ENCODE assay signal across 10 cellular contexts in genomic region chr12:41368006-41368405, GRCh38.
DNase-seq lines count a peak whose midpoint lies in the region; ATAC-seq and TF ChIP-seq lines count a peak whose summit lies in the region.
"Had no signal": no experiment of that assay in that cellular context is flagged by ENCODE, and none has a peak within 500 bp of the region (broad histone marks: within the 10 kb centered on the region; RNA-seq: fewer than 3 reads in every experiment).

No MANE protein-coding gene starts in this region.

- in situ Hi-C loops in G401 (cut with HindIII; ENCODE audit: low sequenced_read_pairs): no loop called here

- intact Hi-C loops in body of pancreas (cut with DNase I): no loop called here

- H2AFZ ChIP-seq in hepatocyte: no peak overlapping the region

- H3K9me3 ChIP-seq in HEK293 (ENCODE audit: control insufficient read depth, insufficient read depth, low read depth, low read length) (no peaks in the 10 kb centered on the region), hepatocyte (ENCODE audit: low read depth) (no peaks in the 10 kb centered on the region), body of pancreas (no peaks in the 10 kb centered on the region)

- no peak for TF ChIP-seq CTCF in HEK293 (tag by site-specific recombination; IDR thresholded peaks at IDR 0.05)
- TF ChIP-seq CTCF in hepatocyte (IDR thresholded peaks at IDR 0.05; ENCODE audit: poor library complexity): peak; percentile 37
- TF ChIP-seq CTCF in body of pancreas (IDR thresholded peaks at IDR 0.05): no peak

- no peaks in the 10 kb centered on the region for H4K20me1 ChIP-seq in hepatocyte (ENCODE audit: insufficient read depth, poor library complexity, severe bottlenecking)

- no peak for ATAC-seq in body of pancreas
- no peak for ATAC-seq in GM21515 (IDR thresholded peaks at IDR 0.05; ENCODE audit: unreplicated experiment)
- ATAC-seq: activated CD4-positive, alpha-beta T cell treated with anti-CD3 and anti-CD28 coated beads for 36 hours; left lung had no signal

- H3K4me3 ChIP-seq in HEK293 (ENCODE audit: low read depth, low read length) (no peak overlapping the region), hepatocyte (no peak overlapping the region), body of pancreas (no peak overlapping the region)
- H3K4me3 ChIP-seq: left lung had no signal

- DNase-seq in DMS53 (lab: John Stamatoyannopoulos, UW): peak; percentile 77
- peak; percentile 37 for DNase-seq in SK-N-DZ (ENCODE audit: low spot score)
- no peak for DNase-seq in hepatocyte (ENCODE audit: low spot score)
- no peak for DNase-seq in body of pancreas
- no peak for DNase-seq in T-helper 9 cell
- no peak for DNase-seq in G401 (ENCODE audit: low spot score)
- DNase-seq: activated CD4-positive, alpha-beta T cell treated with anti-CD3 and anti-CD28 coated beads for 36 hours; left lung had no signal

- H3K9me2 ChIP-seq in hepatocyte (replicated peaks; ENCODE audit: insufficient read depth): no peaks in the 10 kb centered on the region

- POLR2A ChIA-PET in HEK293 (lab: Yijun Ruan, JAX): no interaction called here

- WGBS in hepatocyte (ENCODE audit: low lambda C conversion rate, missing lambda C conversion rate): 76% methylated on average over 1 of the region's 1 CpG
- 59 to 76% methylated on average over 1 of the region's 1 CpG for WGBS in body of pancreas, 2 donors

- H3K36me3 ChIP-seq in HEK293 (ENCODE audit: control insufficient read depth in 2 of 2, insufficient read depth in 1 of 2, low read length in 2 of 2): no peaks in the 10 kb centered on the region
- H3K36me3 ChIP-seq in hepatocyte (replicated peaks; ENCODE audit: insufficient read depth, low read depth): no peaks in the 10 kb centered on the region
- H3K36me3 ChIP-seq in body of pancreas (replicated peaks in 1 of 2; ENCODE audit: insufficient read depth in 1 of 2, low read depth in 2 of 2): no peaks in the 10 kb centered on the region
- H3K36me3 ChIP-seq: left lung had no signal

- H3K27me3 ChIP-seq in hepatocyte (no peaks in the 10 kb centered on the region), body of pancreas (no peaks in the 10 kb centered on the region)
- H3K27me3 ChIP-seq: left lung had no signal

- no peak for TF ChIP-seq POLR2A in body of pancreas (IDR thresholded peaks at IDR 0.05)

- no peak overlapping the region for H3K27ac ChIP-seq in HEK293 (ENCODE audit: extremely low read depth, low read depth, low read length)
- H3K27ac ChIP-seq in hepatocyte: no peak overlapping the region
- H3K27ac ChIP-seq in body of pancreas: no peak overlapping the region
- H3K27ac ChIP-seq: left lung had no signal

- peaks cover 13% of the 10 kb centered on the region for H3K4me1 ChIP-seq in HEK293 (ENCODE audit: control insufficient read depth, insufficient read depth, low read length)
- H3K4me1 ChIP-seq in hepatocyte (ENCODE audit: insufficient read depth): no peaks in the 10 kb centered on the region
- H3K4me1 ChIP-seq in body of pancreas: no peaks in the 10 kb centered on the region
- H3K4me1 ChIP-seq: left lung had no signal

- H3K4me2 ChIP-seq in hepatocyte: no peak overlapping the region

- CTCF ChIA-PET in HEK293 (lab: Yijun Ruan, JAX): no interaction called here

- no peaks in the 10 kb centered on the region for H3K79me2 ChIP-seq in hepatocyte

TF ChIP-seq in HEK293, 187 proteins besides CTCF, POLR2A, EP300 and RAD21:
- TF ChIP-seq ZSCAN4 (tag by site-specific recombination; IDR thresholded peaks at IDR 0.05): no peak
- peak; percentile 68; the same call in 1 of the 2 replicates for TF ChIP-seq TRIM28 (IDR thresholded peaks at IDR 0.05; ENCODE audit: borderline replicate concordance, low read length)
- TF ChIP-seq OVOL3 (tag by site-specific recombination; IDR thresholded peaks at IDR 0.05): no peak
- no peak for TF ChIP-seq YY2 (tag by site-specific recombination; IDR thresholded peaks at IDR 0.05)
- no peak for TF ChIP-seq ZNF26 (tag by site-specific recombination; IDR thresholded peaks at IDR 0.05)
- no peak for TF ChIP-seq ZNF513 (tag by site-specific recombination; IDR thresholded peaks at IDR 0.05)
- no peak for TF ChIP-seq ZNF677 (tag by site-specific recombination; IDR thresholded peaks at IDR 0.05)
- no peak for TF ChIP-seq GLIS2 (tag by site-specific recombination; IDR thresholded peaks at IDR 0.05)
- TF ChIP-seq ZNF843 (tag by site-specific recombination; IDR thresholded peaks at IDR 0.05): no peak
- no peak for TF ChIP-seq GLI4 (tag by site-specific recombination; IDR thresholded peaks at IDR 0.05)
- TF ChIP-seq ZNF600 (tag by site-specific recombination; IDR thresholded peaks at IDR 0.05): no peak
- TF ChIP-seq ZNF19 (tag by site-specific recombination; IDR thresholded peaks at IDR 0.05; ENCODE audit: low read depth): no peak
- peak; percentile 75 for TF ChIP-seq ZNF2 (tag by site-specific recombination; IDR thresholded peaks at IDR 0.05)
- no peak for TF ChIP-seq PRDM6 (tag by site-specific recombination; IDR thresholded peaks at IDR 0.05)
- no peak for TF ChIP-seq AEBP2 (tag by site-specific recombination; IDR thresholded peaks at IDR 0.05; ENCODE audit: borderline replicate concordance)
- TF ChIP-seq ZNF239 (tag by site-specific recombination; IDR thresholded peaks at IDR 0.05): no peak
- no peak for TF ChIP-seq ZNF555 (tag by site-specific recombination; conservative IDR thresholded peaks at IDR 0.05)
- no peak for TF ChIP-seq ZNF610 (tag by site-specific recombination; IDR thresholded peaks at IDR 0.05; ENCODE audit: borderline replicate concordance)
- no peak for TF ChIP-seq ZNF792 (tag by site-specific recombination; IDR thresholded peaks at IDR 0.05)
- no peak for TF ChIP-seq YY1 (tag by site-specific recombination; IDR thresholded peaks at IDR 0.05)
- TF ChIP-seq ZNF416 (tag by site-specific recombination; IDR thresholded peaks at IDR 0.05): no peak
- TF ChIP-seq ZNF624 (tag by site-specific recombination; IDR thresholded peaks at IDR 0.05): no peak
- TF ChIP-seq SETDB1 (IDR thresholded peaks at IDR 0.05; ENCODE audit: insufficient read length, low read length): peak; percentile 65
- TF ChIP-seq ZNF24 (tag by site-specific recombination; IDR thresholded peaks at IDR 0.05): no peak

Comparison
In these comparisons a context has a peak if more than half of its experiments do, and no peak if none do; other contexts are left out.
1. DNase-seq: peak in DMS53 (single experiment) and SK-N-DZ (single experiment); none in hepatocyte (single experiment), body of pancreas (0 of 4), T-helper 9 cell (single experiment) and G401 (single experiment).